In genomic region chr2:54859416-54859815, GRCh38 we compare ENCODE assay signal across 17 cellular contexts.
DNase-seq lines count a peak whose midpoint lies in the region; ATAC-seq and TF ChIP-seq lines count a peak whose summit lies in the region.
"Had no signal": no experiment of that assay in that cellular context is flagged by ENCODE, and none has a peak within 500 bp of the region (broad histone marks: within the 10 kb centered on the region; RNA-seq: fewer than 3 reads in every experiment).

No MANE protein-coding gene starts in this region.

- H3K4me1 ChIP-seq in smooth muscle cell (ENCODE audit: low read depth), result no peaks in the 10 kb centered on the region
- H3K4me1 ChIP-seq: BE2C had no signal

- H3K4me3 ChIP-seq in epithelial cell of proximal tubule (ENCODE audit: low read depth, low read length) (no peak overlapping the region), smooth muscle cell (no peak overlapping the region)
- H3K4me3 ChIP-seq: GM12878, GM23338 had no signal

- no peaks in the 10 kb centered on the region for H3F3A ChIP-seq in smooth muscle cell (ENCODE audit: low read depth)

- peak; percentile 20 for DNase-seq in DMS 273 (lab: John Stamatoyannopoulos, UW; ENCODE audit: unreplicated experiment)
- no peak for DNase-seq in DMS 273 treated with DMSO at 0.1 percent for 48 hours (lab: John Stamatoyannopoulos, UW)
- DNase-seq in RPMI7951 (ENCODE audit: low read depth), result peak; percentile 37
- DNase-seq in epithelial cell of proximal tubule (ENCODE audit: low read depth), result no peak
- no peak for DNase-seq in smooth muscle cell (lab: John Stamatoyannopoulos, UW; ENCODE audit: unreplicated experiment)
- DNase-seq in MV-4-11 (lab: John Stamatoyannopoulos, UW), result no peak
- no peak for DNase-seq in stimulated activated naive CD8-positive, alpha-beta T cell treated with anti-CD3 and anti-CD28 coated beads, Interleukin-15, Interleukin-2, amounts not matched to agents 100 U/mL and 50 U/mL, for 24 hours
- DNase-seq in NCI-H82 treated with DMSO at 0.1 percent for 48 hours (lab: John Stamatoyannopoulos, UW; ENCODE audit: unreplicated experiment), result no peak
- DNase-seq: BE2C; Caco-2; CD4-positive, CD25-positive, alpha-beta regulatory T cell; NCI-H1105; NCI-H2081 treated with DMSO at 0.1 percent for 48 hours; NK-92 treated with Interleukin-12 subunit alpha and Interleukin-12 subunit beta, amount 100 ng/mL, for 24 hours had no signal

- no peak overlapping the region for H2AFZ ChIP-seq in smooth muscle cell (ENCODE audit: low read depth)
- H2AFZ ChIP-seq: GM23338 had no signal

- WGBS in smooth muscle cell (ENCODE audit: low lambda C conversion rate), result 90% methylated on average over 3 of the region's 3 CpGs

- H4K20me1 ChIP-seq in smooth muscle cell (ENCODE audit: low read depth), result no peaks in the 10 kb centered on the region

- no peaks in the 10 kb centered on the region for H3K27me3 ChIP-seq in smooth muscle cell (ENCODE audit: low read depth)
- H3K27me3 ChIP-seq: BE2C had no signal

- H3K9ac ChIP-seq in smooth muscle cell (ENCODE audit: low read depth), result no peak overlapping the region

- ATAC-seq in stimulated activated naive CD8-positive, alpha-beta T cell treated with anti-CD3 and anti-CD28 coated beads, Interleukin-15, Interleukin-2, amounts not matched to agents 100 U/mL and 50 U/mL, for 24 hours, result no peak
- ATAC-seq: GM12878, GM23338 had no signal

- peak; percentile 21 for TF ChIP-seq CTCF in epithelial cell of proximal tubule (conservative IDR thresholded peaks at IDR 0.05; ENCODE audit: low read depth, low read length)
- TF ChIP-seq CTCF in smooth muscle cell (IDR thresholded peaks at IDR 0.05; ENCODE audit: borderline replicate concordance, insufficient read depth, poor library complexity, severe bottlenecking), result no peak

- no peaks in the 10 kb centered on the region for H3K79me2 ChIP-seq in smooth muscle cell (ENCODE audit: low read depth)

- H3K4me2 ChIP-seq in smooth muscle cell, result no peak overlapping the region
- H3K4me2 ChIP-seq: GM23338 had no signal

- H3K27ac ChIP-seq in smooth muscle cell (ENCODE audit: low read depth), result peak overlapping the region; percentile 85
- H3K27ac ChIP-seq: 22Rv1 had no signal

- H3K9me3 ChIP-seq in smooth muscle cell (replicated peaks; ENCODE audit: low read depth), result no peaks in the 10 kb centered on the region
- H3K9me3 ChIP-seq: BE2C, Caco-2 had no signal

- no peaks in the 10 kb centered on the region for H3K36me3 ChIP-seq in smooth muscle cell (ENCODE audit: low read depth)

Comparison
In these comparisons a context has a peak if more than half of its experiments do, and no peak if none do; other contexts are left out.
1. DNase-seq: peak in DMS 273 (single experiment) and RPMI7951 (single experiment); none in DMS 273 treated with DMSO at 0.1 percent for 48 hours (single experiment), epithelial cell of proximal tubule (single experiment), smooth muscle cell (single experiment), MV-4-11 (single experiment), stimulated activated naive CD8-positive, alpha-beta T cell treated with anti-CD3 and anti-CD28 coated beads, Interleukin-15, Interleukin-2, amounts not matched to agents 100 U/mL and 50 U/mL, for 24 hours (single experiment) and NCI-H82 treated with DMSO at 0.1 percent for 48 hours (single experiment).